16 cellular contexts compared by ENCODE assay signal in the genomic region with DNA sequence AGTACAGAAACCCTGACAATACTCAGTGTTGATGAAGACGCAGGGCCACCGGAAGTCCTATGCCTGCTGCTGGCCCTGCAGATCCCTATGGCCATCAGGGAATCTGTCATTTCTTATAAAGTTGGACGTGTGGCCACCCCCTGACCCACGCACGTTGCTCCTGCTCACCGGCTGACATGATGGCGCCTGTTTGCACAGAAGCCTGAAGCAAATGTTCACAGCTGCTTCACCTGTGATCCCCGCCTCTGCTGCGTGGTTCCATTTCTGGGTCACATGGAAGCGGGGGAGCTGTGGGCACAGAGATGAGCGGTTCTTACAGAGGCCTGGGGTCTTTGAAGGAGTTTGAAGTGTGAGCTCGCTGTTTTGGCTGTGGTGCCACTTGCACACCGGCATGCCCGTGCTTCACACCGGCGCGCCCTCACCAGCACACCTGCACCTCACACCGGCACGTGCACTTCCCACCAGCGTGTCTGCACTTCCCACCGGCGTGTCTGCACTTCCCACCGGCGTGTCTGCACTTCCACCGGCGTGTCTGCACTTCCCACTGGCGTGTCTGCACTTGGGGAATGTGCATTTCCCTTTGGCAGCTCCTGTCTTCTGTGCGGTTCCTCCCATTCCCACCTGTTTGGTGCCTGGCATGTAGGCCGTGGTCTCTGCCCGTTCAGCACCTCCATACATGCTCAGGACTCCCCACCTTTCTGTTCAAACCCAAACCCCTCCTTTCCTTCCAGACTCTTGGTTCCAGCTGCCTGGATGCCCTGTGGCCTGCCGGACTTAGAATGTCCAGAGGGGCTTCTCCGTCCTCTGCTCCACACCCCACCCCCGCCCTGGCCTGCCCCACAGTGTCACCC.
DNase-seq lines count a peak whose midpoint lies in the region; ATAC-seq and TF ChIP-seq lines count a peak whose summit lies in the region.
"Had no signal": no experiment of that assay in that cellular context is flagged by ENCODE, and none has a peak within 500 bp of the region (broad histone marks: within the 10 kb centered on the region; RNA-seq: fewer than 3 reads in every experiment).

No MANE protein-coding gene starts in this region.

- ATAC-seq in gastroesophageal sphincter (no peak), sciatic nerve (no peak), HG02623 (IDR thresholded peaks at IDR 0.05; ENCODE audit: unreplicated experiment) (no peak), GM21528 (IDR thresholded peaks at IDR 0.05; ENCODE audit: low FRiP score, unreplicated experiment) (no peak), natural killer cell (no peak)

- TF ChIP-seq EP300 in gastroesophageal sphincter (IDR thresholded peaks at IDR 0.05), result no peak

- TF ChIP-seq CTCF in H9 (conservative IDR thresholded peaks at IDR 0.05) (no peak), gastroesophageal sphincter (IDR thresholded peaks at IDR 0.05) (no peak), natural killer cell (IDR thresholded peaks at IDR 0.05) (no peak)

- no peak overlapping the region for H3K4me3 ChIP-seq in BLaER1
- no peak overlapping the region for H3K4me3 ChIP-seq in gastroesophageal sphincter
- H3K4me3 ChIP-seq: SJCRH30 had no signal

- peak overlapping the region in 1 of 3 experiments; percentile 80; a peak in 1 of 7 replicates for H3K27ac Mint-ChIP-seq in H9
- no peak overlapping the region for H3K27ac Mint-ChIP-seq in natural killer cell

- peaks cover 15 to 18% (median 17%) of the 10 kb centered on the region in 3 experiments for H3K36me3 Mint-ChIP-seq in H9 (ENCODE audit: insufficient read depth in 1 of 3, low read depth in 3 of 3)
- peaks cover 12% of the 10 kb centered on the region for H3K36me3 Mint-ChIP-seq in natural killer cell

- no peak for TF ChIP-seq POLR2A in gastroesophageal sphincter (IDR thresholded peaks at IDR 0.05)

- no peak overlapping the region for H4K8ac ChIP-seq in H9 (replicated peaks; ENCODE audit: insufficient read length, low read depth, low read length)

- no peak overlapping the region for H3K56ac ChIP-seq in H9 (ENCODE audit: insufficient read length, low read depth, low read length)

- no CpG with 5 or more reads among the region's 33 CpGs for WGBS in H9 (ENCODE audit: extremely low coverage, insufficient read length, low lambda C conversion rate)
- 84 to 91% methylated on average over 5 to 18 of the region's 33 CpGs for WGBS in gastroesophageal sphincter (ENCODE audit: low coverage in 1 of 2), 2 donors

- H3K4me3 Mint-ChIP-seq in H9, result no peak overlapping the region
- H3K4me3 Mint-ChIP-seq in natural killer cell, result no peak overlapping the region

- DNase-seq in H9, result peak; percentile 22
- DNase-seq in sciatic nerve (ENCODE audit: low spot score), result peak; percentile 53
- no peak for DNase-seq in NCI-H510A (lab: John Stamatoyannopoulos, UW)
- no peak for DNase-seq in natural killer cell
- DNase-seq: COR-L47, HCEC 1CT, NCI-H187 treated with DMSO at 0.1 percent for 48 hours, NCI-H2171, NCI-H446, OCI-M1, SJCRH30 had no signal

- no peak overlapping the region for H3K18ac ChIP-seq in H9 (ENCODE audit: insufficient read length, low read depth, low read length)

- no peak overlapping the region for H2BK120ac ChIP-seq in H9 (ENCODE audit: low read depth, low read length, poor library complexity, severe bottlenecking)

- H3K4me1 ChIP-seq in BLaER1 (peaks cover 54% of the 10 kb centered on the region), H9 (ENCODE audit: insufficient read depth, low read length) (no peaks in the 10 kb centered on the region; the same call in 1 of the 2 replicates), gastroesophageal sphincter (peaks cover 0 to 51% (median 32%) of the 10 kb centered on the region in 3 donors)

- no peak overlapping the region for H3K4ac ChIP-seq in H9 (ENCODE audit: low read depth, low read length)

- H3K4me2 ChIP-seq in BLaER1, result peak overlapping the region; percentile 54
- H3K4me2 ChIP-seq in H9 (ENCODE audit: insufficient read depth, insufficient read length, low read length), result no peak overlapping the region

- no peaks in the 10 kb centered on the region for H3K27me3 ChIP-seq in BLaER1
- no peaks in the 10 kb centered on the region for H3K27me3 ChIP-seq in H9 (ENCODE audit: insufficient read depth, low read length)
- no peaks in the 10 kb centered on the region for H3K27me3 ChIP-seq in gastroesophageal sphincter
- H3K27me3 ChIP-seq: SJCRH30 had no signal

- peaks cover 25% of the 10 kb centered on the region for H3K27me3 Mint-ChIP-seq in H9 (ENCODE audit: low read depth)
- H3K27me3 Mint-ChIP-seq in natural killer cell (ENCODE audit: low read depth in 2 of 2), result peaks cover 2 to 6% of the 10 kb centered on the region in 2 donors

- H3K79me1 ChIP-seq in H9 (ENCODE audit: insufficient read depth, low read depth, low read length, poor library complexity, severe bottlenecking), result no peaks in the 10 kb centered on the region

- H3K36me3 ChIP-seq in BLaER1 (peaks cover 22% of the 10 kb centered on the region), gastroesophageal sphincter (peaks cover 0 to 6% of the 10 kb centered on the region in 2 donors)
- H3K36me3 ChIP-seq: SJCRH30 had no signal

- no peak overlapping the region for H3K14ac ChIP-seq in H9 (ENCODE audit: insufficient read depth, low read length)

- intact Hi-C loops in sciatic nerve (cut with DNase I), result no loop called here
- intact Hi-C loops in natural killer cell (cut with micrococcal nuclease), result no loop called here

- H3T11ph ChIP-seq in H9 (ENCODE audit: low read length), result no peak overlapping the region

- no peak overlapping the region for H4K5ac ChIP-seq in H9 (ENCODE audit: insufficient read length, low read depth, low read length)

- no peak overlapping the region for H3K23ac ChIP-seq in H9 (ENCODE audit: insufficient read length, low read depth, low read length)

- H3K9me3 Mint-ChIP-seq in H9 (peaks cover 25 to 27% of the 10 kb centered on the region in 2 experiments), natural killer cell (peaks cover 0 to 9% of the 10 kb centered on the region in 2 donors)

- no peak overlapping the region for H2BK12ac ChIP-seq in H9 (ENCODE audit: insufficient read length, low read depth, low read length)

- no peak overlapping the region for H4K91ac ChIP-seq in H9 (ENCODE audit: insufficient read length, low read depth, low read length)

- H2BK5ac ChIP-seq in H9 (ENCODE audit: insufficient read length, low read length), result no peak overlapping the region

- no peak overlapping the region for H3K27ac ChIP-seq in BLaER1
- H3K27ac ChIP-seq in H9 (ENCODE audit: insufficient read length, low read depth, low read length), result no peak overlapping the region
- peak overlapping the region in 3 of 4 donors; percentile 96 to 98 (median 96) for H3K27ac ChIP-seq in gastroesophageal sphincter
- H3K27ac ChIP-seq: HL-60, SJCRH30 had no signal

- no peak overlapping the region for H2AFZ ChIP-seq in H9 (ENCODE audit: low read length)

- peaks cover 48% of the 10 kb centered on the region for H4K20me1 ChIP-seq in BLaER1
- H4K20me1 ChIP-seq in H9 (ENCODE audit: control insufficient read depth, insufficient read depth, insufficient read length), result no peaks in the 10 kb centered on the region

- H3K79me2 ChIP-seq in H9 (ENCODE audit: insufficient read depth, low read length), result no peaks in the 10 kb centered on the region

- no peak overlapping the region for H3K9ac ChIP-seq in BLaER1
- H3K9ac ChIP-seq in H9 (ENCODE audit: extremely low read depth, insufficient read length, low read length), result no peak overlapping the region

- no peak overlapping the region for H2BK15ac ChIP-seq in H9 (ENCODE audit: low read depth, low read length)

- no peak overlapping the region for H2BK20ac ChIP-seq in H9 (ENCODE audit: low read depth, low read length, poor library complexity, severe bottlenecking)

- peaks cover 29% of the 10 kb centered on the region for H3K9me3 ChIP-seq in BLaER1
- peaks cover 4% of the 10 kb centered on the region for H3K9me3 ChIP-seq in H9 (ENCODE audit: control insufficient read depth, low read depth, low read length)
- peaks cover 0 to 10% (median 0%) of the 10 kb centered on the region in 3 donors for H3K9me3 ChIP-seq in gastroesophageal sphincter
- H3K9me3 ChIP-seq: SJCRH30 had no signal

- peaks cover 2% of the 10 kb centered on the region for H3K23me2 ChIP-seq in H9 (ENCODE audit: insufficient read length, low read depth, low read length, poor library complexity, severe bottlenecking)

- H3K4me1 Mint-ChIP-seq in H9 (peaks cover 12 to 23% of the 10 kb centered on the region in 2 experiments), natural killer cell (peaks cover 14 to 35% of the 10 kb centered on the region in 2 donors)

- no peak overlapping the region for H2AK5ac ChIP-seq in H9 (ENCODE audit: insufficient read length, low read length)

Comparison
In these comparisons a context has a peak if more than half of its experiments do, and no peak if none do; other contexts are left out.
1. H3K27ac ChIP-seq: peak in gastroesophageal sphincter (3 of 4); none in BLaER1 (single experiment) and H9 (single experiment).
2. DNase-seq: peak in H9 (single experiment) and sciatic nerve (single experiment); none in NCI-H510A (single experiment) and natural killer cell (single experiment).